8 cellular contexts compared by ENCODE assay signal in the genomic region with DNA sequence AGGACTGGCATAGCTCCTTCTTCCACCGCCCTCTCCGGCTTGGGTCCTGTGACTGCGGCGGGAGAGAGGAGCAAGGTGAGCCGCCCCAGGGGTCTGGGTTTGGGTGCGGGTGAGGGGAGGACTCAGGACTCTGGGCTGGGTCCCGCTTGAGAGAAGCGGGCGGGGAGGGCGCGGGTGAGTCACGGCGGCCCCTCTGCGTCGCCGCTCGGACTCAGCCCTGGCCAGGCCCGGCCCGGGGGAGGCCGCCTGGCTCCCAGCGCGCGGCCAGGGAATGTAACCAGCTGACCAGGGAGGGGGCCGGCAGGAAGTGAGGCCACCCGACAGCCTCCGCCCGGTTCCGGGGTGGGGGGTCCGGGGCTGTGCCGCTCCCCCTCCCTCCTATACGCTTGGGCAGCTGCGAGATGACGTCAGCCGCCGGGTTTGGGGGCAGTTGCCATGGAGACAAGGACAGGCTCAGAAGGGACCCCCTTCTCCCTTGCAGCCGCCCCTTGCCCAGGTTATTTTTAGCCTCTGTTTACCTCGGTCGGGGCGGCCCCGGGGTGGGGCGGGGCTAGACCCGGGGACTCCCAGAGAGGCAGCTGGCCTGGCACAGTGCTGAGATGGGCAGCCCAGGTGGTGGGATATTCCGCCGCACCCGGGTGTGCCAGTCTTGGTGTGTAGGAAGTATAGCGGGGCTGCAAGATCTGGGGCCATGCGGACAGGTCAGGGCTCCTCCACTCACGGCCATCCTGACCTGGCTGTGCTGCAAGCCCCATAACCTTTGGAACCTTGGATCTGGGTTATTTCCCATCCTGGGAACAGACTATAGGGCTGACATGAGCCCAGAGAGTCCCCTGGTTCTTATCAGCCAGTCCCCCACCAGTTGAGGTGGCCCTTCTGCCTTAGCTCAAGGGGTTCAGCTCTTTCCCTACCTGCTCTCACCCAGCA. TPM values are rescaled to one million over a fixed set of nuclear protein-coding genes. Genes with fewer than 3 reads are reported as not detected.
DNase-seq lines count a peak whose midpoint lies in the region; ATAC-seq, FAIRE-seq and TF ChIP-seq lines count a peak whose summit lies in the region.

No MANE protein-coding gene starts in this region.

- H3K36me3 ChIP-seq in OCI-LY1 (ENCODE audit: insufficient read depth, low read length) (no peaks in the 10 kb centered on the region), kidney (ENCODE audit: control insufficient read depth in 1 of 2, insufficient read depth in 2 of 2, low read length in 2 of 2) (no peaks in the 10 kb centered on the region)

- H3K9ac ChIP-seq in OCI-LY1 (ENCODE audit: low read length), result peak overlapping the region; percentile 58; the same call in 1 of the 2 replicates
- peak overlapping the region; percentile 72 to 100 for H3K9ac ChIP-seq in kidney (ENCODE audit: low read length in 2 of 2)

- H3K4me2 ChIP-seq in OCI-LY1 (ENCODE audit: low read length), result peak overlapping the region; percentile 80

- peak overlapping the region; percentile 94 to 100 for H3K4me3 Mint-ChIP-seq in CD14-positive monocyte

- intact Hi-C loops in CD14-positive monocyte (cut with micrococcal nuclease) (loop anchor here in 1 of 2 donors (5.0 to 10.0 kb wide), 2 partner anchors 48 to 555 kb away; a partner anchor contains a TSS), kidney (cut with DNase I) (no loop called here)

- H3K27me3 Mint-ChIP-seq in CD14-positive monocyte (ENCODE audit: low read depth in 3 of 3), result peaks cover 7 to 24% (median 16%) of the 10 kb centered on the region in 3 donors

- H3F3A ChIP-seq in OCI-LY1 (ENCODE audit: insufficient read depth, low read length), result peaks cover 4% of the 10 kb centered on the region; the same call in 1 of the 2 replicates

- H3K27me3 ChIP-seq in OCI-LY1 (ENCODE audit: insufficient read depth, low read length), result peaks cover 3% of the 10 kb centered on the region; the same call in 1 of the 2 replicates

- ATAC-seq in GM19043 (IDR thresholded peaks at IDR 0.05; ENCODE audit: low read depth, unreplicated experiment), result peak; percentile 35
- no peak for ATAC-seq in GM18517 (IDR thresholded peaks at IDR 0.05; ENCODE audit: unreplicated experiment)
- no peak for ATAC-seq in HG02610 (IDR thresholded peaks at IDR 0.05; ENCODE audit: unreplicated experiment)

- peaks cover 55% of the 10 kb centered on the region for H3K4me1 Mint-ChIP-seq in CD14-positive monocyte

- H3K9me2 ChIP-seq in OCI-LY1 (ENCODE audit: low read depth, low read length), result no peaks in the 10 kb centered on the region

- peak overlapping the region; percentile 92 for H3K27ac ChIP-seq in OCI-LY1 (ENCODE audit: low read depth, low read length, poor library complexity, severe bottlenecking)
- H3K27ac ChIP-seq in kidney (ENCODE audit: low read depth in 2 of 2, low read length in 2 of 2), result peak overlapping the region; percentile 93 to 97
- H3K27ac ChIP-seq in skin epidermis, result peak overlapping the region in 20 of 21 experiments; percentile 49 to 92 (median 87)

- TF ChIP-seq CTCF in CD14-positive monocyte (IDR thresholded peaks at IDR 0.05), result no peak
- no peak for TF ChIP-seq CTCF in OCI-LY1 (IDR thresholded peaks at IDR 0.05; ENCODE audit: low read length)
- TF ChIP-seq CTCF in kidney (IDR thresholded peaks at IDR 0.05; ENCODE audit: borderline replicate concordance, extremely low read depth, insufficient read depth), result no peak

- H4K20me1 ChIP-seq in OCI-LY1 (ENCODE audit: insufficient read depth, low read length), result no peaks in the 10 kb centered on the region

- H3K9me3 Mint-ChIP-seq in CD14-positive monocyte, result peaks cover 0 to 3% (median 0%) of the 10 kb centered on the region in 7 donors

- peak; percentile 66 for DNase-seq in CD14-positive monocyte (ENCODE audit: low spot score)
- peak; percentile 73 for DNase-seq in cerebellum (ENCODE audit: low spot score)
- peak; percentile 96 for DNase-seq in kidney

- H3K79me2 ChIP-seq in OCI-LY1 (ENCODE audit: insufficient read depth, low read length), result no peaks in the 10 kb centered on the region

- H3K4me1 ChIP-seq in OCI-LY1 (ENCODE audit: insufficient read depth, low read length, severe bottlenecking), result peaks cover 54% of the 10 kb centered on the region
- H3K4me1 ChIP-seq in kidney (ENCODE audit: control insufficient read depth in 1 of 2, insufficient read depth in 1 of 2, low read depth in 1 of 2, low read length in 2 of 2), result peaks cover 17 to 28% of the 10 kb centered on the region in 2 donors

- no peaks in the 10 kb centered on the region for H3K9me3 ChIP-seq in OCI-LY1 (ENCODE audit: low read length)
- no peaks in the 10 kb centered on the region for H3K9me3 ChIP-seq in kidney (ENCODE audit: control insufficient read depth in 1 of 2, low read length in 2 of 2)

- H3K4me3 ChIP-seq in OCI-LY1 (ENCODE audit: low read depth, low read length, poor library complexity, severe bottlenecking) (peak overlapping the region; percentile 60), kidney (ENCODE audit: low read length in 2 of 2) (peak overlapping the region; percentile 70 to 97), skin epidermis (peak overlapping the region; percentile 58 to 80 (median 65))

- FAIRE-seq in kidney (lab: Jason Lieb, UNC), result no peak

- H2AFZ ChIP-seq in OCI-LY1 (ENCODE audit: low read length), result no peak overlapping the region

- H3K36me3 Mint-ChIP-seq in CD14-positive monocyte, result peaks cover 26 to 33% of the 10 kb centered on the region in 2 donors

- H3K27ac Mint-ChIP-seq in CD14-positive monocyte, result peak overlapping the region; percentile 96 to 98 (median 96)

RNA-seq across cellular contexts. Expression of a gene that starts 1.6 kb away (rescaled TPM):
- 10 to 100 TPM in 1 of 2 donors, 1 to 10 TPM in 1; 8.6 to 17.5 TPM for polyA plus RNA-seq in CD14-positive monocyte
- 31.1 TPM for total RNA-seq in cerebellum
- 116 TPM for total RNA-seq in kidney
- 60.9 TPM for polyA plus RNA-seq in kidney (ENCODE audit: insufficient read depth, low read depth, low replicate concordance)

RNA-seq across cellular contexts. Expression of a gene that starts 32.0 kb away (rescaled TPM):
- 10 to 100 TPM in 1 of 2 donors, 1 to 10 TPM in 1; 8.4 to 17.7 TPM for polyA plus RNA-seq in CD14-positive monocyte
- total RNA-seq in cerebellum, result 44.8 TPM
- 42.6 TPM for total RNA-seq in kidney
- 20.4 TPM for polyA plus RNA-seq in kidney (ENCODE audit: insufficient read depth, low read depth, low replicate concordance)

RNA-seq across cellular contexts. Expression of a gene that starts 46.9 kb away (rescaled TPM):
- polyA plus RNA-seq in CD14-positive monocyte (under 1 TPM; 0.32 to 0.54 TPM), kidney (ENCODE audit: insufficient read depth, low read depth, low replicate concordance) (2.7 TPM)
- total RNA-seq in cerebellum (not detected), kidney (not detected)

RNA-seq across cellular contexts. Expression of a gene that starts 49.3 kb away (rescaled TPM):
- polyA plus RNA-seq in CD14-positive monocyte (100 to 1,000 TPM; 631 to 687 TPM), kidney (ENCODE audit: insufficient read depth, low read depth, low replicate concordance) (208 TPM)
- total RNA-seq in cerebellum (74.9 TPM), kidney (100 TPM)
